14 cellular contexts compared by ENCODE assay signal in genomic region chr5:138594305-138595058, GRCh38. TPM values are rescaled to one million over a fixed set of nuclear protein-coding genes. Genes with fewer than 3 reads are reported as not detected.
DNase-seq lines count a peak whose midpoint lies in the region; ATAC-seq and TF ChIP-seq lines count a peak whose summit lies in the region.
"Had no signal": no experiment of that assay in that cellular context is flagged by ENCODE, and none has a peak within 500 bp of the region (broad histone marks: within the 10 kb centered on the region; RNA-seq: fewer than 3 reads in every experiment).

No MANE protein-coding gene starts in this region.

- TF ChIP-seq POLR2A in heart left ventricle (IDR thresholded peaks at IDR 0.05): no peak
- no peak for TF ChIP-seq POLR2A in transverse colon (IDR thresholded peaks at IDR 0.05)

- H3K4me1 ChIP-seq in heart left ventricle: no peaks in the 10 kb centered on the region
- H3K4me1 ChIP-seq in transverse colon: no peaks in the 10 kb centered on the region

- H3K27ac ChIP-seq in heart left ventricle: no peak overlapping the region
- no peak overlapping the region for H3K27ac ChIP-seq in transverse colon
- H3K27ac ChIP-seq: epithelial cell of prostate had no signal

- TF ChIP-seq CTCF in heart left ventricle (IDR thresholded peaks at IDR 0.05) (peak in 7 of 12 donors; percentile 5 to 39 (median 24)), transverse colon (IDR thresholded peaks at IDR 0.05) (peak in 3 of 5 experiments; percentile 14 to 26 (median 17))

- H3K4me3 ChIP-seq in heart left ventricle (no peak overlapping the region), transverse colon (no peak overlapping the region)

- no peak for DNase-seq in heart left ventricle
- DNase-seq in left ventricle myocardium superior: no peak
- DNase-seq in NCI-H1694 (lab: John Stamatoyannopoulos, UW): peak; percentile 30
- DNase-seq in dermis blood vessel endothelial cell: peak; percentile 15
- no peak for DNase-seq in transverse colon
- DNase-seq in NCI-H128 (lab: John Stamatoyannopoulos, UW; ENCODE audit: unreplicated experiment): no peak
- DNase-seq: activated CD4-positive, alpha-beta T cell treated with anti-CD3 and anti-CD28 coated beads for 48 hours; activated naive CD8-positive, alpha-beta T cell treated with anti-CD3 and anti-CD28 coated beads, Interleukin-2, amount 10 ng/mL, durations not matched to agents 7 days and 5 days; CD8-positive, alpha-beta memory T cell; NCI-H2029 treated with DMSO at 0.1 percent for 48 hours; SHP77 had no signal

- in situ Hi-C loops in transverse colon (cut with MboI; ENCODE audit: low pct_ligation_motif_present in 1 of 4, low pct_unique_long_range_greater_than_20kb in 1 of 4, low sequenced_read_pairs in 3 of 4): loop anchor here in 1 of 4 donors (25.0 kb wide), 1 partner anchor 668 kb away; no protein-coding TSS in a partner anchor

- H3K27me3 ChIP-seq in heart left ventricle: no peaks in the 10 kb centered on the region
- no peaks in the 10 kb centered on the region for H3K27me3 ChIP-seq in transverse colon

- intact Hi-C loops in heart left ventricle (cut with DNase I) (loop anchor here in 1 of 10 donors (5.0 kb wide), 1 partner anchor 668 kb away; no protein-coding TSS in a partner anchor), left ventricle myocardium superior (cut with micrococcal nuclease) (no loop called here), transverse colon (cut with DNase I; ENCODE audit: low total_unique reads) (no loop called here)

- H3K9me3 ChIP-seq in heart left ventricle (no peaks in the 10 kb centered on the region), transverse colon (no peaks in the 10 kb centered on the region)

- WGBS in heart left ventricle, 4 donors: 96 to 97% (median 96%) methylated on average over 4 of the region's 4 CpGs
- 97 to 100% methylated on average over 3 to 4 of the region's 4 CpGs for WGBS in transverse colon (ENCODE audit: low coverage in 1 of 2), 2 donors

- ATAC-seq in heart left ventricle (no peak), left ventricle myocardium superior (no peak), GM21515 (IDR thresholded peaks at IDR 0.05; ENCODE audit: unreplicated experiment) (no peak), GM21390 (IDR thresholded peaks at IDR 0.05; ENCODE audit: unreplicated experiment) (no peak)

- H3K36me3 ChIP-seq in heart left ventricle (no peaks in the 10 kb centered on the region), transverse colon (no peaks in the 10 kb centered on the region)

- TF ChIP-seq EP300 in transverse colon (IDR thresholded peaks at IDR 0.05; ENCODE audit: low read depth): no peak

RNA-seq across cellular contexts. Expression of gene HSPA9, which starts 19.3 kb away (rescaled TPM):
- total RNA-seq in heart left ventricle (100 to 1,000 TPM; 211 to 481 (median 313) TPM), left ventricle myocardium superior (311 TPM), dermis blood vessel endothelial cell (239 and 281 TPM in 2 replicates), transverse colon (100 to 1,000 TPM in 3 of 4 donors, 10 to 100 TPM in 1; 82.7 to 236 (median 175) TPM)
- polyA plus RNA-seq in heart left ventricle: 100 to 1,000 TPM; 115 to 408 TPM

RNA-seq across cellular contexts. Expression of gene ETF1, which starts 51.4 kb away (rescaled TPM):
- total RNA-seq in heart left ventricle (100 to 1,000 TPM in 1 of 9 donors, 10 to 100 TPM in 8; 52.4 to 116 (median 81.8) TPM), left ventricle myocardium superior (86.2 TPM), dermis blood vessel endothelial cell (102 and 129 TPM in 2 replicates), transverse colon (10 to 100 TPM; 39.8 to 66.6 (median 54.1) TPM)
- 100 to 1,000 TPM in 1 of 2 donors, 10 to 100 TPM in 1; 19.0 to 104 TPM for polyA plus RNA-seq in heart left ventricle

Comparison
In these comparisons a context has a peak if more than half of its experiments do, and no peak if none do; other contexts are left out.
1. DNase-seq: peak in NCI-H1694 (single experiment) and dermis blood vessel endothelial cell (single experiment); none in heart left ventricle (0 of 5), left ventricle myocardium superior (single experiment), transverse colon (single experiment) and NCI-H128 (single experiment).